In genomic region chr5:108481355-108481931, GRCh38 we compare ENCODE assay signal across 9 cellular contexts.
DNase-seq lines count a peak whose midpoint lies in the region; ATAC-seq and TF ChIP-seq lines count a peak whose summit lies in the region.
"Had no signal": no experiment of that assay in that cellular context is flagged by ENCODE, and none has a peak within 500 bp of the region (broad histone marks: within the 10 kb centered on the region; RNA-seq: fewer than 3 reads in every experiment).

No MANE protein-coding gene starts in this region.

- no peaks in the 10 kb centered on the region for H3K4me1 ChIP-seq in PC-9 (replicated peaks; ENCODE audit: insufficient read depth)
- no peaks in the 10 kb centered on the region for H3K4me1 ChIP-seq in testis
- peaks cover 0 to 2% (median 0%) of the 10 kb centered on the region in 4 donors for H3K4me1 ChIP-seq in upper lobe of left lung

- DNase-seq in GM06990 (ENCODE audit: extremely low read depth, insufficient read length) (peak; percentile 13), PC-9 (no peak), fibroblast of the aortic adventitia (ENCODE audit: low read depth) (peak; percentile 43), testis (no peak), upper lobe of left lung (no peak)
- no peak for DNase-seq in activated effector memory CD4-positive, alpha-beta T cell treated with anti-CD3 and anti-CD28 coated beads, Interleukin-2, amount 50 U/mL, for 16 hours

- H3K27ac ChIP-seq in PC-9 (no peak overlapping the region), testis (no peak overlapping the region), upper lobe of left lung (no peak overlapping the region)
- H3K27ac ChIP-seq: skin epidermis had no signal

- ATAC-seq in HG02798 (IDR thresholded peaks at IDR 0.05; ENCODE audit: poor library complexity, unreplicated experiment) (peak; percentile 52), upper lobe of left lung (ENCODE audit: low FRiP score in 2 of 2) (no peak), GM18909 (IDR thresholded peaks at IDR 0.05; ENCODE audit: poor library complexity, unreplicated experiment) (no peak)

- no peak overlapping the region for H3K4me2 ChIP-seq in PC-9

- H3K36me3 ChIP-seq in GM06990 (ENCODE audit: control insufficient read depth, insufficient read depth, low read length) (no peaks in the 10 kb centered on the region), PC-9 (ENCODE audit: low read depth) (no peaks in the 10 kb centered on the region), testis (ENCODE audit: low read depth, missing control alignments) (no peaks in the 10 kb centered on the region), upper lobe of left lung (no peaks in the 10 kb centered on the region)

- intact Hi-C loops in PC-9 (cut with micrococcal nuclease; ENCODE audit: unreplicated experiment) (no loop called here), testis (cut with DNase I; ENCODE audit: low total_unique reads) (no loop called here)

- H2AFZ ChIP-seq in PC-9: no peak overlapping the region

- no peaks in the 10 kb centered on the region for H4K20me1 ChIP-seq in PC-9 (ENCODE audit: insufficient read depth)

- H3K9me3 ChIP-seq in PC-9 (ENCODE audit: insufficient read depth, low read depth) (no peaks in the 10 kb centered on the region), testis (no peaks in the 10 kb centered on the region), upper lobe of left lung (no peaks in the 10 kb centered on the region)

- H3K79me2 ChIP-seq in PC-9 (ENCODE audit: low read depth): no peaks in the 10 kb centered on the region

- TF ChIP-seq CTCF in GM06990 (IDR thresholded peaks at IDR 0.05; ENCODE audit: insufficient read depth, low read length, poor library complexity, severe bottlenecking): peak; percentile 50
- peak; percentile 55 for TF ChIP-seq CTCF in PC-9 (conservative IDR thresholded peaks at IDR 0.05)
- peak; percentile 38 for TF ChIP-seq CTCF in fibroblast of the aortic adventitia (IDR thresholded peaks at IDR 0.05; ENCODE audit: insufficient read depth, low read length)
- peak in 1 of 3 experiments; percentile 20 for TF ChIP-seq CTCF in testis (IDR thresholded peaks at IDR 0.05)
- peak in 2 of 6 experiments; percentile 9 for TF ChIP-seq CTCF in upper lobe of left lung (IDR thresholded peaks at IDR 0.05)

- no peaks in the 10 kb centered on the region for H3F3A ChIP-seq in PC-9 (ENCODE audit: insufficient read depth, low read depth)

- CTCF ChIA-PET in PC-9 (lab: Charles Lee): no interaction called here

- no peaks in the 10 kb centered on the region for H3K9me2 ChIP-seq in PC-9 (ENCODE audit: insufficient read depth)

- BruUV-seq in PC-9 (replicated peaks; lab: Mats Ljungman, UMichigan): no TSS peak

- H3K27me3 ChIP-seq in GM06990 (replicated peaks; ENCODE audit: control insufficient read depth, insufficient read depth, low read length) (no peaks in the 10 kb centered on the region), PC-9 (ENCODE audit: insufficient read depth, low read depth) (no peaks in the 10 kb centered on the region), testis (no peaks in the 10 kb centered on the region), upper lobe of left lung (no peaks in the 10 kb centered on the region)

- H3K4me3 ChIP-seq in GM06990 (replicated peaks; ENCODE audit: low read depth, low read length) (no peak overlapping the region), PC-9 (no peak overlapping the region), fibroblast of the aortic adventitia (ENCODE audit: low read depth, low read length) (no peak overlapping the region), testis (no peak overlapping the region), upper lobe of left lung (no peak overlapping the region)
- H3K4me3 ChIP-seq: skin epidermis had no signal

- 55 to 62% methylated on average over 8 of the region's 8 CpGs for WGBS in testis, 2 donors
- 42 to 44% methylated on average over 8 of the region's 8 CpGs for WGBS in upper lobe of left lung, 2 donors

- no peak for TF ChIP-seq EP300 in upper lobe of left lung (IDR thresholded peaks at IDR 0.05)

- TF ChIP-seq POLR2A in testis (IDR thresholded peaks at IDR 0.05): no peak
- TF ChIP-seq POLR2A in upper lobe of left lung (IDR thresholded peaks at IDR 0.05): no peak

- POLR2A ChIA-PET in PC-9 (lab: Charles Lee; ENCODE audit: unreplicated experiment): no interaction called here

Comparison
In these comparisons a context has a peak if more than half of its experiments do, and no peak if none do; other contexts are left out.
1. DNase-seq: peak in GM06990 (single experiment) and fibroblast of the aortic adventitia (single experiment); none in PC-9 (0 of 2), activated effector memory CD4-positive, alpha-beta T cell treated with anti-CD3 and anti-CD28 coated beads, Interleukin-2, amount 50 U/mL, for 16 hours (single experiment), testis (single experiment) and upper lobe of left lung (0 of 2).